In the genomic region with DNA sequence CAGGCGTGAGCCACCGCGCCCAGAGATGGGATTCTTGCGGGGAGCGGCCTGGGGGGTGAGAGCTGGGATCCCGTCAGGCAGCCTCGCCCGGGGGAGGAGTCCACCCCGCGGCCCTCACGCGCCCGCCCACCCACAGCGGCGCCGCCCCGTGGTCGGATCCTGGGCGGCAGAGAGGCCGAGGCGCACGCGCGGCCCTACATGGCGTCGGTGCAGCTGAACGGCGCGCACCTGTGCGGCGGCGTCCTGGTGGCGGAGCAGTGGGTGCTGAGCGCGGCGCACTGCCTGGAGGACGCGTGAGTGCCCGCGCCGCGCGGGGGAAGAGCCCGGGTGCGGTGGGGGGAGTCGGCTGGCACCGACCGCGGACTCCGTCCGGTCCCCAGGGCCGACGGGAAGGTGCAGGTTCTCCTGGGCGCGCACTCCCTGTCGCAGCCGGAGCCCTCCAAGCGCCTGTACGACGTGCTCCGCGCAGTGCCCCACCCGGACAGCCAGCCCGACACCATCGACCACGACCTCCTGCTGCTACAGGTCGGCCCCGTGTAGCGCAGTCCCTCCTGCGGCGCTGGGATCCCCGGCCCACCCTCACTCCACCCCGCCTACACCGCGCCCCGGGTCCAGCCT, we compare ENCODE assay signal across 8 cellular contexts. TPM values are rescaled to one million over a fixed set of nuclear protein-coding genes. Genes with fewer than 3 reads are reported as not detected.
DNase-seq lines count a peak whose midpoint lies in the region; ATAC-seq and TF ChIP-seq lines count a peak whose summit lies in the region.

No MANE protein-coding gene starts in this region.

- TF ChIP-seq CTCF in AG04450 (IDR thresholded peaks at IDR 0.05; ENCODE audit: low read depth, low read length), result no peak
- TF ChIP-seq CTCF in OCI-LY7 (conservative IDR thresholded peaks at IDR 0.05; ENCODE audit: low read length), result peak; percentile 45
- no peak for TF ChIP-seq CTCF in glutamatergic neuron (IDR thresholded peaks at IDR 0.05; ENCODE audit: partially characterized antibody, unreplicated experiment)

- peak overlapping the region; percentile 50; the same call in 1 of the 2 replicates for H3K4me2 ChIP-seq in OCI-LY7 (ENCODE audit: low read length)

- no peaks in the 10 kb centered on the region for H3K9me2 ChIP-seq in OCI-LY7 (ENCODE audit: insufficient read depth, low read length)

- no peak overlapping the region for H2AFZ ChIP-seq in OCI-LY7 (ENCODE audit: low read length)

- H3K4me1 Mint-ChIP-seq in glutamatergic neuron (ENCODE audit: low read depth, unreplicated experiment), result no peaks in the 10 kb centered on the region

- H3K4me1 ChIP-seq in OCI-LY7 (ENCODE audit: insufficient read depth, low read length, poor library complexity, severe bottlenecking), result peaks cover 31% of the 10 kb centered on the region

- CTCF ChIA-PET in AG04450 (lab: Charles Lee), result interaction anchor here (0.7 kb wide), 1 partner anchor 113 kb away, joined by 3 read pairs; no protein-coding TSS in a partner anchor
- CTCF ChIA-PET in OCI-LY7 (lab: Charles Lee; ENCODE audit: unreplicated experiment), result no interaction called here

- TF ChIP-seq POLR2A in GM18505 (IDR thresholded peaks at IDR 0.05; ENCODE audit: borderline replicate concordance, extremely low read depth, insufficient read depth, insufficient read length), result peak; percentile 37

- no peak overlapping the region for H3K27ac Mint-ChIP-seq in glutamatergic neuron (ENCODE audit: unreplicated experiment)

- H4K20me1 ChIP-seq in OCI-LY7 (ENCODE audit: insufficient read depth, low read length), result no peaks in the 10 kb centered on the region

- peaks cover 13% of the 10 kb centered on the region for H3K27me3 Mint-ChIP-seq in glutamatergic neuron (ENCODE audit: unreplicated experiment)

- intact Hi-C loops in OCI-LY7 (cut with micrococcal nuclease; ENCODE audit: unreplicated experiment), result no loop called here

- BruUV-seq in OCI-LY7 (replicated peaks; lab: Mats Ljungman, UMichigan), result no TSS peak

- H3K36me3 Mint-ChIP-seq in glutamatergic neuron (ENCODE audit: unreplicated experiment), result no peaks in the 10 kb centered on the region

- H3K4me3 ChIP-seq in AG04450 (ENCODE audit: low read depth, low read length), result peak overlapping the region; percentile 49
- peak overlapping the region; percentile 44 for H3K4me3 ChIP-seq in OCI-LY7 (ENCODE audit: low read depth, low read length, poor library complexity, severe bottlenecking)

- H3K27me3 ChIP-seq in AG04450 (ENCODE audit: control insufficient read depth, insufficient read depth, low read length), result peaks cover 3% of the 10 kb centered on the region

- H3K79me2 ChIP-seq in OCI-LY7 (ENCODE audit: insufficient read depth, low read depth, low read length), result no peaks in the 10 kb centered on the region

- H3K4me3 Mint-ChIP-seq in glutamatergic neuron (ENCODE audit: unreplicated experiment), result no peak overlapping the region

- peak; percentile 38 for ATAC-seq in GM18505 (IDR thresholded peaks at IDR 0.05; ENCODE audit: unreplicated experiment)
- no peak for ATAC-seq in HG03095 (IDR thresholded peaks at IDR 0.05; ENCODE audit: unreplicated experiment)

- POLR2A ChIA-PET in AG04450 (lab: Yijun Ruan, JAX), result interaction anchor here (1.6 kb wide), 1 partner anchor 57 kb away, joined by 4 read pairs; no protein-coding TSS in a partner anchor
- POLR2A ChIA-PET in OCI-LY7 (lab: Charles Lee), result no interaction called here

- DNase-seq in AG04450 (ENCODE audit: low read depth, low spot score), result peak; percentile 50
- DNase-seq in OCI-LY7 (ENCODE audit: low spot score), result peak; percentile 50
- DNase-seq in activated T-helper 9 cell treated with anti-CD3 and anti-CD28 coated beads, Interleukin-2, amount 50 U/mL, for 16 hours (ENCODE audit: low read depth), result peak; percentile 41
- peak; percentile 62 for DNase-seq in glutamatergic neuron
- peak; percentile 59 for DNase-seq in retina
- DNase-seq in superior temporal gyrus (ENCODE audit: extremely low spot score), result no peak

- H3K9me3 ChIP-seq in AG04450 (ENCODE audit: control insufficient read depth, insufficient read depth, low read length) (peaks cover 6% of the 10 kb centered on the region; the same call in 1 of the 2 replicates), OCI-LY7 (ENCODE audit: low read length) (no peaks in the 10 kb centered on the region)

- no peaks in the 10 kb centered on the region for H3K36me3 ChIP-seq in OCI-LY7 (ENCODE audit: insufficient read depth, low read length)

- peaks cover 11% of the 10 kb centered on the region for H3K9me3 Mint-ChIP-seq in glutamatergic neuron (ENCODE audit: unreplicated experiment)

- H3K27ac ChIP-seq in AG04450 (ENCODE audit: low read depth, low read length) (no peak overlapping the region), OCI-LY7 (ENCODE audit: low read depth, low read length, poor library complexity, severe bottlenecking) (no peak overlapping the region)

RNA-seq across cellular contexts. Expression of a gene that starts 1.1 kb away (rescaled TPM):
- 0.45 and 1.0 TPM in 2 replicates for polyA plus RNA-seq in AG04450 (2011; rRNA removed)
- 0.30 TPM in 1 of 2 replicates, not detected in the other for polyA minus RNA-seq in AG04450 (2011; rRNA and poly(A)+ RNA removed)
- total RNA-seq in OCI-LY7 (2014; rRNA removed; shearing (Covaris generic)), result 0.35 TPM in 1 of 2 replicates, not detected in the other
- total RNA-seq in OCI-LY7 (2022) (not detected in 2 replicates), glutamatergic neuron (ENCODE audit: unreplicated experiment) (not detected)

RNA-seq across cellular contexts. Expression of a gene that starts 8.5 kb away (rescaled TPM):
- polyA plus RNA-seq in AG04450 (2011; rRNA removed), result not detected in 2 replicates
- not detected in 2 replicates for polyA minus RNA-seq in AG04450 (2011; rRNA and poly(A)+ RNA removed)
- not detected in 2 replicates for total RNA-seq in OCI-LY7 (2014; rRNA removed; shearing (Covaris generic))
- not detected in 2 replicates for total RNA-seq in OCI-LY7 (2022)
- total RNA-seq in glutamatergic neuron (ENCODE audit: unreplicated experiment), result not detected

RNA-seq across cellular contexts. Expression of a gene that starts 19.8 kb away (rescaled TPM):
- polyA plus RNA-seq in AG04450 (2011; rRNA removed), result not detected in 2 replicates
- not detected in 2 replicates for polyA minus RNA-seq in AG04450 (2011; rRNA and poly(A)+ RNA removed)
- total RNA-seq in OCI-LY7 (2014; rRNA removed; shearing (Covaris generic)), result not detected in 2 replicates
- total RNA-seq in OCI-LY7 (2022), result not detected in 2 replicates
- not detected for total RNA-seq in glutamatergic neuron (ENCODE audit: unreplicated experiment)

RNA-seq across cellular contexts. Expression of a gene that starts 32.4 kb away (rescaled TPM):
- 22.7 and 31.7 TPM in 2 replicates for polyA plus RNA-seq in AG04450 (2011; rRNA removed)
- 22.3 and 29.1 TPM in 2 replicates for polyA minus RNA-seq in AG04450 (2011; rRNA and poly(A)+ RNA removed)
- total RNA-seq in OCI-LY7 (2014; rRNA removed; shearing (Covaris generic)), result 12.9 and 19.1 TPM in 2 replicates
- total RNA-seq in OCI-LY7 (2022) (54.3 and 61.4 TPM in 2 replicates), glutamatergic neuron (ENCODE audit: unreplicated experiment) (65.0 TPM)

RNA-seq across cellular contexts. Expression of a gene that starts 32.7 kb away (rescaled TPM):
- polyA plus RNA-seq in AG04450 (2011; rRNA removed), result not detected in 2 replicates
- under 0.01 TPM in 1 of 2 replicates, not detected in the other for polyA minus RNA-seq in AG04450 (2011; rRNA and poly(A)+ RNA removed)
- total RNA-seq in OCI-LY7 (2014; rRNA removed; shearing (Covaris generic)), result not detected in 2 replicates
- total RNA-seq in OCI-LY7 (2022), result not detected in 2 replicates
- not detected for total RNA-seq in glutamatergic neuron (ENCODE audit: unreplicated experiment)
